8 cellular contexts compared by ENCODE assay signal in the genomic region with DNA sequence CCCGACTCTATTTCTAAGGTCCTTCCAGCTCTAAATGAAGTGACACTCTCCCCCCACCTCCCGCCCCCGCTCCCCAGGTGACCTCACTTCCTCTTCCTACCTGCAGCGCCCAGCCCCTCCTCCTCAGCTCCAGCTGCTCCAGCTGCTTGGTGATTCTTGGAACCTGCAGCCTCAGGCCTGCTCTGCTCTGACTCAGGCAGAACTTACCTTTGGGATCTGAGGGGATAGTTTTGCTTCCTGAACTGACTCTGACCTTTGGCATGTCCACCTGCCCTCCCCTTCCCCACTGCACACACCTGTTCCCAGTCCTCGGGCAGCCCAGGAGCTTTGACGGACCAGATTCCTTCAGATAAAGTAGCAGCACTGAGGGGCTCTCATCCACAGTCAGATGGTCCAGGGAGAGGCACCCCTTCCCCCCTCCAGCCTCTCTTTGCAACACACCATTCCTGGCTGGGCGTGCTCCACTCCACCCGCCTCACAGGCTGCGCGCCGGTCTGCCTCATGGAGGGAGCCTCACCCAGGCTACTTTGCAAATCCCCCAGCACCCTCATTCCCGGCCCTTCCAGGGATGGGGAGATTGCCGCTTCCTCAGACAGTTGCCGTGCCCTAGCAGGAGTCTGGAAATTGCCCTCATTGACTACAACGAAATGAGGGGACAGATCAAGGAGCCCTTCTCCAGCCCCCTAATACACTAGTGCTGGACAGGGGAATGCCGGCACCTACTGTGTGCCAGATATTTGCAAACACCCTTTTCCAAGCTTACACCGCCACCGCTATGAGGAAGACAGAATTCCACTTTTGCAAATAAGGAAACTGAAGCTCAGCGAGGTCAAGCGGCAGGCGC. TPM values are rescaled to one million over a fixed set of nuclear protein-coding genes. Genes with fewer than 3 reads are reported as not detected.
DNase-seq lines count a peak whose midpoint lies in the region; ATAC-seq lines count a peak whose summit lies in the region.

No MANE protein-coding gene starts in this region.

- peaks cover 0 to 1% (median 0%) of the 10 kb centered on the region in 3 donors for H3K36me3 ChIP-seq in skeletal muscle tissue (ENCODE audit: control insufficient read depth in 3 of 3, insufficient read depth in 3 of 3, low read length in 3 of 3)

- peak; percentile 30 for DNase-seq in NCI-H748 (lab: John Stamatoyannopoulos, UW; ENCODE audit: unreplicated experiment)
- no peak for DNase-seq in NCI-H748 treated with DMSO at 0.1 percent for 48 hours (lab: John Stamatoyannopoulos, UW)
- DNase-seq in NCI-H510A (lab: John Stamatoyannopoulos, UW) = peak; percentile 84
- peak; percentile 63 for DNase-seq in activated naive CD4-positive, alpha-beta T cell treated with anti-CD3 and anti-CD28 coated beads, Interleukin-2, amount 50 U/mL, for 16 hours
- DNase-seq in left ventricle myocardium superior = peak; percentile 65
- DNase-seq in posterior cingulate gyrus = no peak

- intact Hi-C loops in left ventricle myocardium superior (cut with micrococcal nuclease) (loop anchor here (5.0 kb wide), 2 partner anchors 159 to 174 kb away; no protein-coding TSS in a partner anchor), posterior cingulate gyrus (cut with DNase I) (loop anchor here (5.0 to 10.0 kb wide), 2 partner anchors 144 to 159 kb away; a partner anchor contains a TSS)

- peaks cover 0 to 4% (median 0%) of the 10 kb centered on the region in 3 donors for H3K27me3 ChIP-seq in skeletal muscle tissue (ENCODE audit: control insufficient read depth in 3 of 3, insufficient read depth in 3 of 3, low read length in 3 of 3)

- peaks cover 25 to 52% (median 49%) of the 10 kb centered on the region in 3 donors for H3K4me1 ChIP-seq in skeletal muscle tissue (ENCODE audit: control insufficient read depth in 3 of 3, insufficient read depth in 3 of 3, low read length in 3 of 3)

- H3K9me3 ChIP-seq in skeletal muscle tissue (ENCODE audit: control insufficient read depth in 3 of 3, low read length in 3 of 3) = no peaks in the 10 kb centered on the region

- ATAC-seq in left ventricle myocardium superior (peak; percentile 4), HG02763 (IDR thresholded peaks at IDR 0.05; ENCODE audit: unreplicated experiment) (no peak)

- H3K27ac ChIP-seq in skeletal muscle tissue (ENCODE audit: low read depth, low read length) = no peak overlapping the region

- H3K4me3 ChIP-seq in skeletal muscle tissue (ENCODE audit: low read length in 3 of 3) = peak overlapping the region; percentile 79 to 83 (median 82)

- peak overlapping the region; percentile 57 to 85 (median 64) for H3K9ac ChIP-seq in skeletal muscle tissue (ENCODE audit: low read depth in 1 of 3, low read length in 3 of 3)

RNA-seq across cellular contexts. Expression of a gene that starts 0.7 kb away (rescaled TPM):
- total RNA-seq in left ventricle myocardium superior = 14.8 TPM
- 2.6 TPM for total RNA-seq in skeletal muscle tissue

RNA-seq across cellular contexts. Expression of a gene that starts 57.1 kb away (rescaled TPM):
- total RNA-seq in left ventricle myocardium superior (not detected), skeletal muscle tissue (not detected)

Comparison
In these comparisons a context has a peak if more than half of its experiments do, and no peak if none do; other contexts are left out.
1. DNase-seq: peak in NCI-H748 (single experiment), NCI-H510A (single experiment), activated naive CD4-positive, alpha-beta T cell treated with anti-CD3 and anti-CD28 coated beads, Interleukin-2, amount 50 U/mL, for 16 hours (single experiment) and left ventricle myocardium superior (single experiment); none in NCI-H748 treated with DMSO at 0.1 percent for 48 hours (single experiment) and posterior cingulate gyrus (0 of 10).